In the genomic region with DNA sequence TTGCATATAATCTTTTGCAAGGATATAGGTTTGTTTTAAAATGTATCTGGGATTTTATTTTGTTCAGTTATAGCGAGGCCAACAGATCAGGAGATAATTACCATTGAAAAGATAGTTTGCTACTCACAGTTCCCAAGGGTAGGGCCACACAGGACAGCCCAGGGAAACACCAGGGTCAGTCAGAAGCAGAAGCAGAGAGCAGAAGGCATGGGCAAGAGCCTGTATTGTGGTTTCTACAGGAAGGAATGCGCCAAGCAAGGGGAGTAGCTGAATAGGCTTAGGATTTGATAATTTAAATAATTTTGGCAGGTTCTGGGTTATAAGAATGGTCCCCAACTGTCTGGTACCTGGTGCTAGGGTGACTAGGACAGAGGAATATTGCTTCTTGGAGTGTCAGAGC, we compare ENCODE assay signal across 12 cellular contexts.
"Had no signal": no experiment of that assay in that cellular context is flagged by ENCODE, and none has a peak within 500 bp of the region (broad histone marks: within the 10 kb centered on the region; RNA-seq: fewer than 3 reads in every experiment).

No MANE protein-coding gene starts in this region.

- H3K4me3 ChIP-seq: heart right ventricle had no signal

- H3K27ac ChIP-seq: foreskin keratinocyte had no signal

- H3K27ac Mint-ChIP-seq: activated CD8-positive, alpha-beta T cell treated with anti-CD3 and anti-CD28 coated beads for 36 hours; activated naive CD8-positive, alpha-beta T cell treated with anti-CD3 and anti-CD28 coated beads, Interleukin-2, amount 10 ng/mL, durations not matched to agents 7 days and 5 days; stimulated activated naive CD8-positive, alpha-beta T cell treated with anti-CD3 and anti-CD28 coated beads, Interleukin-15, Interleukin-2, amounts not matched to agents 100 ng/mL and 50 ng/mL, for 24 hours; T-helper 2 cell treated with Interferon-gamma antibody and Interleukin-4, amounts not matched to agents 5 μg/mL and 100 μg/mL, for 36 hours had no signal

- H3K36me3 Mint-ChIP-seq: activated naive CD8-positive, alpha-beta T cell treated with anti-CD3 and anti-CD28 coated beads, Interleukin-2, amount 10 ng/mL, durations not matched to agents 7 days and 5 days had no signal

- H3K4me1 Mint-ChIP-seq: activated naive CD8-positive, alpha-beta T cell treated with anti-CD3 and anti-CD28 coated beads, Interleukin-2, amount 10 ng/mL, durations not matched to agents 7 days and 5 days had no signal

- ATAC-seq: activated CD8-positive, alpha-beta T cell treated with anti-CD3 and anti-CD28 coated beads for 36 hours; foreskin keratinocyte had no signal

- H3K36me3 ChIP-seq: heart right ventricle had no signal

- DNase-seq: activated CD8-positive, alpha-beta memory T cell treated with anti-CD3 and anti-CD28 coated beads, Interleukin-2, amount 50 U/mL, for 48 hours; activated CD8-positive, alpha-beta T cell treated with anti-CD3 and anti-CD28 coated beads for 36 hours; activated naive CD8-positive, alpha-beta T cell treated with anti-CD3 and anti-CD28 coated beads, Interleukin-2, amount 10 ng/mL, durations not matched to agents 7 days and 5 days; anterior cingulate cortex; foreskin keratinocyte; heart right ventricle; islet precursor cell; stimulated activated CD4-positive, alpha-beta T cell treated with anti-CD3 and anti-CD28 coated beads, Interleukin-4, amount 100 ng/mL, for 1 hour; stimulated activated CD8-positive, alpha-beta memory T cell treated with anti-CD3 and anti-CD28 coated beads, Interleukin-4, amount 100 ng/mL, for 48 hours had no signal

- H3K9me3 ChIP-seq: heart right ventricle had no signal

- H3K4me1 ChIP-seq: foreskin keratinocyte had no signal

- H3K4me3 Mint-ChIP-seq: activated CD8-positive, alpha-beta T cell treated with anti-CD3 and anti-CD28 coated beads for 36 hours; activated naive CD8-positive, alpha-beta T cell treated with anti-CD3 and anti-CD28 coated beads, Interleukin-2, amount 10 ng/mL, durations not matched to agents 7 days and 5 days; neural crest cell; stimulated activated naive CD8-positive, alpha-beta T cell treated with anti-CD3 and anti-CD28 coated beads, Interleukin-15, Interleukin-2, amounts not matched to agents 100 ng/mL and 50 ng/mL, for 24 hours; T-helper 2 cell treated with Interferon-gamma antibody and Interleukin-4, amounts not matched to agents 5 μg/mL and 100 μg/mL, for 36 hours had no signal

- H3K27me3 ChIP-seq: foreskin keratinocyte, heart right ventricle had no signal
